ENCODE assay signal across 10 cellular contexts in genomic region chr17:35170968-35171771, GRCh38. TPM values are rescaled to one million over a fixed set of nuclear protein-coding genes. Genes with fewer than 3 reads are reported as not detected.
A peak's percentile ranks its signal among the peaks of the same experiment; 100 is the strongest.
DNase-seq lines count a peak whose midpoint lies in the region; ATAC-seq and TF ChIP-seq lines count a peak whose summit lies in the region.
"Had no signal": no experiment of that assay in that cellular context is flagged by ENCODE, and none has a peak within 500 bp of the region (broad histone marks: within the 10 kb centered on the region; RNA-seq: fewer than 3 reads in every experiment).

No MANE protein-coding gene starts in this region.

- POLR2A ChIA-PET in CD4-positive, alpha-beta T cell (lab: Charles Lee), result interaction anchor here (0.6 to 1.8 kb wide), 11 partner anchors 10 to 407 kb away, joined by 3 to 8 read pairs (median 5); partner anchors contain the start of genes PEX12 and SLFN5

- peak; percentile 79 for ATAC-seq in CD4-positive, alpha-beta T cell (ENCODE audit: poor library complexity)
- ATAC-seq in lower lobe of right lung (peak in 1 of 2 donors; percentile 31), HG03354 (IDR thresholded peaks at IDR 0.05; ENCODE audit: poor library complexity, severe bottlenecking, unreplicated experiment) (no peak), GM18511 (IDR thresholded peaks at IDR 0.05; ENCODE audit: unreplicated experiment) (no peak)

- H3K4me3 Mint-ChIP-seq in CD4-positive, alpha-beta T cell, result peak overlapping the region; percentile 80
- H3K4me3 Mint-ChIP-seq: IgD-negative memory B cell had no signal

- CTCF ChIA-PET in CD4-positive, alpha-beta T cell (lab: Charles Lee), result interaction anchor here (1.3 to 3.1 kb wide), 5 partner anchors 11 to 368 kb away, joined by 4 to 9 read pairs (median 7); no protein-coding TSS in a partner anchor

- H3K9me3 ChIP-seq in CD4-positive, alpha-beta T cell (ENCODE audit: control insufficient read depth, low read length), result no peaks in the 10 kb centered on the region
- H3K9me3 ChIP-seq in adipocyte (ENCODE audit: control insufficient read depth, low read length) (no peaks in the 10 kb centered on the region), lower lobe of right lung (no peaks in the 10 kb centered on the region)
- H3K9me3 ChIP-seq: thoracic aorta had no signal

- no peaks in the 10 kb centered on the region for H3K27me3 Mint-ChIP-seq in CD4-positive, alpha-beta T cell

- in situ Hi-C loops in KBM-7 (cut with MboI; ENCODE audit: low pct_unique_long_range_greater_than_20kb, low sequenced_read_pairs), result loop anchor here (25.0 kb wide), 1 partner anchor 566 kb away; the partner anchor contains the start of gene RASL10B

- H3K27ac Mint-ChIP-seq in CD4-positive, alpha-beta T cell, result peak overlapping the region; percentile 92
- H3K27ac Mint-ChIP-seq: IgD-negative memory B cell had no signal

- peak in 5 of 10 experiments; percentile 13 to 42 (median 23) for DNase-seq in CD4-positive, alpha-beta T cell
- peak; percentile 58 for DNase-seq in KBM-7
- peak; percentile 79 for DNase-seq in adipocyte (ENCODE audit: low read depth)
- DNase-seq in lower lobe of right lung, result no peak
- no peak for DNase-seq in NCI-H2029 treated with DMSO at 0.1 percent for 48 hours (lab: John Stamatoyannopoulos, UW)
- DNase-seq in activated effector memory CD4-positive, alpha-beta T cell treated with Interleukin-2 at 50 U/mL for 16 hours, result no peak

- intact Hi-C loops in CD4-positive, alpha-beta T cell (cut with DNase I, micrococcal nuclease), result loop anchor here (1.0 to 2.0 kb wide), 6 partner anchors 44 to 576 kb away; no protein-coding TSS in a partner anchor
- intact Hi-C loops in lower lobe of right lung (cut with DNase I), result no loop called here

- peaks cover 52% of the 10 kb centered on the region for H3K4me1 Mint-ChIP-seq in CD4-positive, alpha-beta T cell (ENCODE audit: low read depth)

- H3K36me3 Mint-ChIP-seq in CD4-positive, alpha-beta T cell (ENCODE audit: low read depth), result no peaks in the 10 kb centered on the region
- H3K36me3 Mint-ChIP-seq: IgD-negative memory B cell had no signal

- H3K36me3 ChIP-seq in adipocyte (ENCODE audit: control insufficient read depth, insufficient read depth, low read length, severe bottlenecking) (no peaks in the 10 kb centered on the region), lower lobe of right lung (no peaks in the 10 kb centered on the region)
- H3K36me3 ChIP-seq: thoracic aorta had no signal

- H3K27ac ChIP-seq in CD4-positive, alpha-beta T cell (ENCODE audit: low read depth, low read length), result no peak overlapping the region
- no peak overlapping the region for H3K27ac ChIP-seq in lower lobe of right lung
- H3K27ac ChIP-seq: thoracic aorta had no signal

- no peaks in the 10 kb centered on the region for H3K9me3 Mint-ChIP-seq in CD4-positive, alpha-beta T cell
- H3K9me3 Mint-ChIP-seq: IgD-negative memory B cell had no signal

- H3K4me3 ChIP-seq in adipocyte (ENCODE audit: low read length) (no peak overlapping the region), lower lobe of right lung (no peak overlapping the region)
- H3K4me3 ChIP-seq: thoracic aorta had no signal

- no peak overlapping the region for H3K9ac ChIP-seq in adipocyte (ENCODE audit: low read length)

- TF ChIP-seq CTCF in CD4-positive, alpha-beta T cell (IDR thresholded peaks at IDR 0.05), result peak; percentile 68
- peak; percentile 42 for TF ChIP-seq CTCF in lower lobe of right lung (IDR thresholded peaks at IDR 0.05)

- H3K27me3 ChIP-seq in CD4-positive, alpha-beta T cell (ENCODE audit: control insufficient read depth, insufficient read depth, low read length), result no peaks in the 10 kb centered on the region
- H3K27me3 ChIP-seq in adipocyte (replicated peaks; ENCODE audit: control insufficient read depth, insufficient read depth, low read length), result peaks cover 9% of the 10 kb centered on the region
- H3K27me3 ChIP-seq in lower lobe of right lung (ENCODE audit: low read depth), result no peaks in the 10 kb centered on the region

- peaks cover 6% of the 10 kb centered on the region for H3K4me1 ChIP-seq in adipocyte (ENCODE audit: control insufficient read depth, insufficient read depth, low read length)
- H3K4me1 ChIP-seq in lower lobe of right lung, result peaks cover 11% of the 10 kb centered on the region

RNA-seq across cellular contexts. Expression of gene SLC35G3, which starts 23.0 kb away (rescaled TPM):
- not detected for total RNA-seq in CD4-positive, alpha-beta T cell
- not detected for total RNA-seq in lower lobe of right lung
- total RNA-seq: thoracic aorta had no signal

RNA-seq across cellular contexts. Expression of gene UNC45B, which starts 23.6 kb away (rescaled TPM):
- total RNA-seq in CD4-positive, alpha-beta T cell, result under 1 TPM; 0.11 to 0.20 TPM
- total RNA-seq in lower lobe of right lung, result 0.77 TPM
- total RNA-seq: thoracic aorta had no signal

RNA-seq across cellular contexts. Expression of gene NLE1, which starts 29.1 kb away (rescaled TPM):
- total RNA-seq in CD4-positive, alpha-beta T cell, result 1 to 10 TPM; 8.9 to 9.5 TPM
- 9.0 TPM for total RNA-seq in lower lobe of right lung

RNA-seq across cellular contexts. Expression of gene FNDC8, which starts 49.8 kb away (rescaled TPM):
- not detected for total RNA-seq in CD4-positive, alpha-beta T cell
- not detected for total RNA-seq in lower lobe of right lung
- total RNA-seq: thoracic aorta had no signal

RNA-seq across cellular contexts. Expression of gene RAD51D, which starts 51.5 kb away (rescaled TPM):
- 1 to 10 TPM; 6.2 to 8.6 TPM for total RNA-seq in CD4-positive, alpha-beta T cell
- 13.2 TPM for total RNA-seq in lower lobe of right lung

Comparison
In these comparisons a context has a peak if more than half of its experiments do, and no peak if none do; other contexts are left out.
1. DNase-seq: peak in KBM-7 (single experiment) and adipocyte (single experiment); none in lower lobe of right lung (single experiment), NCI-H2029 treated with DMSO at 0.1 percent for 48 hours (single experiment) and activated effector memory CD4-positive, alpha-beta T cell treated with Interleukin-2 at 50 U/mL for 16 hours (single experiment).